Comparison of ENCODE assay signal across 18 cellular contexts in the genomic region with DNA sequence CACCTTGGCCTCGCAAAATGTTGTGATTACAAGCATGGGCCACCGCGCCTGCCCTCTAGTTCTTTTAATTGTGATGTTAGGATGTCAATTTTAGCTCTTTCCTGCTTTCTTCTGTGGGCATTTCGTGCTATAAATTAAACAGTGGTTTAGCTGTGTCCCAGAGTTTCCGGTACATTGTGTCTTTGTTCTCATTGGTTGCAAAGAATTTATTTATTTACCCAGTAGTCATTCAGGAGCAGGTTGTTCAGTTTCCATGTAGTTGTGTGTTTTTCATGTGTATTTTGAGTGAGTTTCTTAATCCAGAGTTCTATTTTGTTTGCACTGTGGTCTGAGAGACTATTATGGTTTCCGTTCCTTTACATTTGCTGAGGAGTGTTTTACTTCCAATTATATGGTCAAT. TPM values are rescaled to one million over a fixed set of nuclear protein-coding genes. Genes with fewer than 3 reads are reported as not detected.
DNase-seq lines count a peak whose midpoint lies in the region; ATAC-seq and TF ChIP-seq lines count a peak whose summit lies in the region.
"Had no signal": no experiment of that assay in that cellular context is flagged by ENCODE, and none has a peak within 500 bp of the region (broad histone marks: within the 10 kb centered on the region; RNA-seq: fewer than 3 reads in every experiment).

No MANE protein-coding gene starts in this region.

- H3K36me3 ChIP-seq in mucosa of descending colon (ENCODE audit: low read depth) = no peaks in the 10 kb centered on the region
- H3K36me3 ChIP-seq: BLaER1 treated with 17β-estradiol and CSF1 and Interleukin-3, amounts not matched to agents 10 nM and 100 nM had no signal

- H3K4me3 ChIP-seq in LNCaP clone FGC (ENCODE audit: low read depth, low read length) (peak overlapping the region; percentile 18; the same call in 1 of the 2 replicates), mucosa of descending colon (no peak overlapping the region)
- H3K4me3 ChIP-seq: BLaER1 treated with 17β-estradiol and CSF1 and Interleukin-3, amounts not matched to agents 10 nM and 100 nM; GM23248 had no signal

- intact Hi-C loops in mucosa of descending colon (cut with DNase I, micrococcal nuclease) = no loop called here

- peaks cover 2% of the 10 kb centered on the region for H3K9me3 ChIP-seq in mucosa of descending colon

- H3K4me1 ChIP-seq in mucosa of descending colon (ENCODE audit: low read depth) = no peaks in the 10 kb centered on the region

- ATAC-seq in mucosa of descending colon = peak; percentile 62

- DNase-seq in NCI-H748 (lab: John Stamatoyannopoulos, UW; ENCODE audit: unreplicated experiment) = peak; percentile 21
- DNase-seq in NCI-H748 treated with DMSO at 0.1 percent for 48 hours (lab: John Stamatoyannopoulos, UW) = no peak
- peak; percentile 82 for DNase-seq in LNCaP clone FGC (ENCODE audit: low read depth)
- peak; percentile 6 for DNase-seq in dermis blood vessel endothelial cell
- DNase-seq in mucosa of descending colon = no peak
- no peak for DNase-seq in stimulated activated CD4-positive, alpha-beta T cell treated with anti-CD3 and anti-CD28 coated beads, Interleukin-12 subunit alpha, Interleukin-12 subunit beta, amount 100 ng/mL, for 4 hours
- no peak for DNase-seq in EL
- no peak for DNase-seq in medulla oblongata (ENCODE audit: extremely low spot score)
- DNase-seq: Calu3; CD4-positive, alpha-beta memory T cell; COR-L47; DMS53; DMS79 treated with DMSO at 0.1 percent for 48 hours; GM23248; H7; HCEC 1CT had no signal

- TF ChIP-seq CTCF in LNCaP clone FGC (IDR thresholded peaks at IDR 0.05; ENCODE audit: control insufficient read depth, extremely low read depth, insufficient read depth) (no peak), mucosa of descending colon (IDR thresholded peaks at IDR 0.05) (no peak)

RNA-seq across cellular contexts. Expression of a gene that starts 30.1 kb away (rescaled TPM):
- total RNA-seq in dermis blood vessel endothelial cell = 30.0 and 32.2 TPM in 2 replicates
- total RNA-seq in mucosa of descending colon = 10 to 100 TPM in 1 of 3 donors, 1 to 10 TPM in 2; 7.2 to 11.2 (median 9.9) TPM
- total RNA-seq: CD4-positive, alpha-beta memory T cell; Daoy had no signal

Comparison
In these comparisons a context has a peak if more than half of its experiments do, and no peak if none do; other contexts are left out.
1. DNase-seq: peak in NCI-H748 (single experiment), LNCaP clone FGC (single experiment) and dermis blood vessel endothelial cell (single experiment); none in NCI-H748 treated with DMSO at 0.1 percent for 48 hours (single experiment), mucosa of descending colon (0 of 3), stimulated activated CD4-positive, alpha-beta T cell treated with anti-CD3 and anti-CD28 coated beads, Interleukin-12 subunit alpha, Interleukin-12 subunit beta, amount 100 ng/mL, for 4 hours (single experiment), EL (single experiment) and medulla oblongata (single experiment).